ENCODE assay signal across 15 cellular contexts in the genomic region with DNA sequence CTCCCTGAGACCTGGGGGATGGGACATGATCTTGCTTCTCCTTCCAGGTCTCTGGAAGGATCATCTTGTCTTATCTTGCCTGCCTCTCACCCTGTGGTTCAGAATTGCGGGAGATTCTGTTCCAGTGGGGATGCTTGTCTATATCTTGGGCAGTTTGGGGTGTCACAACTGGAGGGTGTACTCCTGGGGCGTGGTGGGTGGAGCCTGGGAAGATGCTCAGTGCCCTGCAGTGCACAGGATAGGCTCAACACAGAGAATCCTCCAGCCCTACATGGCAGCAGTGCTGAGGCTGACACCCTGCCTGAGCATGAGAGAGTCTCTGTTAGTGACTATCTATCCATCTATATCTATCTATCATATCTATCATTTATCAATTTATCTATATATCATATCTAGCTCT. TPM values are rescaled to one million over a fixed set of nuclear protein-coding genes. Genes with fewer than 3 reads are reported as not detected.
"Had no signal": no experiment of that assay in that cellular context is flagged by ENCODE, and none has a peak within 500 bp of the region (broad histone marks: within the 10 kb centered on the region; RNA-seq: fewer than 3 reads in every experiment).

No MANE protein-coding gene starts in this region.

- DNase-seq: activated naive CD4-positive, alpha-beta T cell treated with anti-CD3 and anti-CD28 coated beads, Interleukin-2, amount 50 U/mL, for 16 hours; body of pancreas; central memory CD4-positive, alpha-beta T cell; left ventricle myocardium inferior; pancreas; retina; stimulated activated CD4-positive, alpha-beta T cell treated with anti-CD3 and anti-CD28 coated beads, Interleukin-4, amount 100 ng/mL, for 24 hours; thyroid gland had no signal

- H3K9me3 ChIP-seq: body of pancreas, gastroesophageal sphincter, left ventricle myocardium inferior, pancreas, thyroid gland had no signal

- H3K4me3 Mint-ChIP-seq: activated B cell treated with CpG ODN at 0.5 μM for 24 hours; activated T-cell treated with anti-CD3 and anti-CD28 coated beads, Interleukin-2, amount 50 U/mL, for 72 hours; dendritic cell treated with granulocyte-macrophage colony-stimulating factor and Interleukin-4, amounts not matched to agents 40 ng/mL and 50 ng/mL, for 4 days; memory B cell; T-helper 1 cell treated with Interleukin-12 subunit alpha and Interleukin-12 subunit beta and Interleukin-4 antibody, amounts not matched to agents 30 μg/mL and 1 μg/mL, for 36 hours had no signal

- H3K9me3 Mint-ChIP-seq: activated B cell treated with CpG ODN at 0.5 μM for 24 hours; activated T-cell treated with anti-CD3 and anti-CD28 coated beads, Interleukin-2, amount 50 U/mL, for 72 hours; dendritic cell treated with granulocyte-macrophage colony-stimulating factor and Interleukin-4, amounts not matched to agents 40 ng/mL and 50 ng/mL, for 4 days; memory B cell; T-helper 1 cell treated with Interleukin-12 subunit alpha and Interleukin-12 subunit beta and Interleukin-4 antibody, amounts not matched to agents 30 μg/mL and 1 μg/mL, for 36 hours had no signal

- H3K36me3 ChIP-seq: gastroesophageal sphincter, left ventricle myocardium inferior, pancreas, thyroid gland had no signal

- ATAC-seq: body of pancreas, gastroesophageal sphincter, pancreas had no signal

- H3K4me1 ChIP-seq: body of pancreas, gastroesophageal sphincter, left ventricle myocardium inferior, pancreas, thyroid gland had no signal

- H3K27ac ChIP-seq: body of pancreas, gastroesophageal sphincter, left ventricle myocardium inferior, pancreas, thyroid gland had no signal

- H3K27me3 Mint-ChIP-seq: activated B cell treated with CpG ODN at 0.5 μM for 24 hours; dendritic cell treated with granulocyte-macrophage colony-stimulating factor and Interleukin-4, amounts not matched to agents 40 ng/mL and 50 ng/mL, for 4 days; memory B cell had no signal

- H3K27ac Mint-ChIP-seq: activated B cell treated with CpG ODN at 0.5 μM for 24 hours; activated T-cell treated with anti-CD3 and anti-CD28 coated beads, Interleukin-2, amount 50 U/mL, for 72 hours; dendritic cell treated with granulocyte-macrophage colony-stimulating factor and Interleukin-4, amounts not matched to agents 40 ng/mL and 50 ng/mL, for 4 days; memory B cell; T-helper 1 cell treated with Interleukin-12 subunit alpha and Interleukin-12 subunit beta and Interleukin-4 antibody, amounts not matched to agents 30 μg/mL and 1 μg/mL, for 36 hours had no signal

- H3K27me3 ChIP-seq: body of pancreas, pancreas, thyroid gland had no signal

- H3K4me3 ChIP-seq: body of pancreas, gastroesophageal sphincter, left ventricle myocardium inferior, pancreas, thyroid gland had no signal

RNA-seq across cellular contexts. Expression of gene P2RY8, which starts 7.7 kb away (rescaled TPM):
- total RNA-seq: epithelial cell of proximal tubule had no signal
